Comparison of ENCODE assay signal across 20 cellular contexts in the genomic region with DNA sequence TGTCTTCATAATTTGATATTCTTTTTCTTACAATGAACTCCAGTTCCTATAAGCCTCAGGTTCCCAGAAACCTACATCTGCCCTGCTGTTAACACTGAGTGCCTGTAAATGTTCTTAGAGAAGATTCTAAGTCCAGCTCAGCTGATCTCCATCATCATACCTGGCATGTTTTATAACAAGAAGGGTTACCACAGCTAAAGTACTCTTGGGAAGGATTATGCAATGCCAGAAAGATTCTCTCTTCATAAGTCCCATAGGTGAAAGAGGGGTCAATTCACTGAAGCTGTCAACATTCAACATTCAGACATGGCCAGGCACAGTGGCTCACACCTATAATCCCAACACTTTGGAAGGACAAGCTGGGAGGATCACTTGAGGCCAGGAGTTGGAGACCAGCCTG. TPM values are rescaled to one million over a fixed set of nuclear protein-coding genes. Genes with fewer than 3 reads are reported as not detected.
DNase-seq lines count a peak whose midpoint lies in the region; ATAC-seq and TF ChIP-seq lines count a peak whose summit lies in the region.
"Had no signal": no experiment of that assay in that cellular context is flagged by ENCODE, and none has a peak within 500 bp of the region (broad histone marks: within the 10 kb centered on the region; RNA-seq: fewer than 3 reads in every experiment).

No MANE protein-coding gene starts in this region.

- no peaks in the 10 kb centered on the region for H3K27me3 ChIP-seq in thyroid gland
- no peaks in the 10 kb centered on the region for H3K27me3 ChIP-seq in ascending aorta
- H3K27me3 ChIP-seq: BLaER1 had no signal

- DNase-seq in choroid plexus epithelial cell (ENCODE audit: low read depth) (peak; percentile 44), iris pigment epithelial cell (ENCODE audit: low read depth) (peak; percentile 62), mesenteric fat pad (ENCODE audit: low spot score) (peak; percentile 11), thyroid gland (no peak), ascending aorta (ENCODE audit: low spot score in 2 of 2) (no peak), DMS53 treated with DMSO at 0.1 percent for 48 hours (lab: John Stamatoyannopoulos, UW; ENCODE audit: unreplicated experiment) (no peak)
- DNase-seq in activated CD4-positive, alpha-beta T cell treated with anti-CD3 and anti-CD28 coated beads for 1 hour = no peak
- DNase-seq: Caco-2; CD4-positive, CD25-positive, alpha-beta regulatory T cell; CD8-positive, alpha-beta T cell; DMS153; DMS79; EL; GDM1 had no signal

- TF ChIP-seq POLR2A in thyroid gland (IDR thresholded peaks at IDR 0.05) = no peak

- peaks cover 37 to 67% of the 10 kb centered on the region in 2 donors for H3K4me1 ChIP-seq in thyroid gland
- H3K4me1 ChIP-seq in ascending aorta = no peaks in the 10 kb centered on the region

- H3K9me3 ChIP-seq in thyroid gland (no peaks in the 10 kb centered on the region), ascending aorta (no peaks in the 10 kb centered on the region)
- H3K9me3 ChIP-seq: BLaER1, Caco-2 had no signal

- no peak overlapping the region for H3K4me3 ChIP-seq in choroid plexus epithelial cell (ENCODE audit: low read depth, low read length)
- H3K4me3 ChIP-seq in thyroid gland (replicated peaks in 1 of 3) = no peak overlapping the region
- H3K4me3 ChIP-seq in ascending aorta = no peak overlapping the region
- H3K4me3 ChIP-seq: BLaER1, GM12878, GM23338 had no signal

- TF ChIP-seq CTCF in choroid plexus epithelial cell (conservative IDR thresholded peaks at IDR 0.05; ENCODE audit: low read depth, low read length) = no peak
- no peak for TF ChIP-seq CTCF in thyroid gland (IDR thresholded peaks at IDR 0.05)
- TF ChIP-seq CTCF in ascending aorta (IDR thresholded peaks at IDR 0.05) = no peak

- H3K36me3 ChIP-seq in thyroid gland (no peaks in the 10 kb centered on the region), ascending aorta (no peaks in the 10 kb centered on the region)
- H3K36me3 ChIP-seq: BLaER1 had no signal

- ATAC-seq in GM18502 (IDR thresholded peaks at IDR 0.05; ENCODE audit: poor library complexity, unreplicated experiment) = no peak
- ATAC-seq: CD8-positive, alpha-beta T cell; GM12878; GM23338; HCT116 had no signal

- peak overlapping the region; percentile 10 to 95 (median 92) for H3K27ac ChIP-seq in thyroid gland
- no peak overlapping the region for H3K27ac ChIP-seq in ascending aorta
- H3K27ac ChIP-seq: BLaER1, C4-2B had no signal

- intact Hi-C loops in thyroid gland (cut with DNase I) (no loop called here), ascending aorta (cut with DNase I) (no loop called here)

RNA-seq across cellular contexts. Expression of a gene that starts 31.3 kb away (rescaled TPM):
- total RNA-seq in mesenteric fat pad (45.9 TPM), thyroid gland (100 to 1,000 TPM in 2 of 4 donors, 10 to 100 TPM in 2; 79.1 to 131 (median 114) TPM), ascending aorta (35.9 TPM)

RNA-seq across cellular contexts. Expression of a gene that starts 49.4 kb away (rescaled TPM):
- 6.1 TPM for total RNA-seq in mesenteric fat pad
- 10 to 100 TPM in 3 of 4 donors, 1 to 10 TPM in 1; 6.2 to 24.3 (median 14.1) TPM for total RNA-seq in thyroid gland
- total RNA-seq in ascending aorta = not detected

Comparison
In these comparisons a context has a peak if more than half of its experiments do, and no peak if none do; other contexts are left out.
1. DNase-seq: peak in choroid plexus epithelial cell (single experiment), iris pigment epithelial cell (single experiment) and mesenteric fat pad (single experiment); none in thyroid gland (0 of 2), ascending aorta (0 of 2), DMS53 treated with DMSO at 0.1 percent for 48 hours (single experiment) and activated CD4-positive, alpha-beta T cell treated with anti-CD3 and anti-CD28 coated beads for 1 hour (single experiment).
2. H3K27ac ChIP-seq: peak in thyroid gland (3 of 3); none in ascending aorta (0 of 2).